9 cellular contexts compared by ENCODE assay signal in genomic region chr5:176810687-176811501, GRCh38. TPM values are rescaled to one million over a fixed set of nuclear protein-coding genes. Genes with fewer than 3 reads are reported as not detected.
DNase-seq lines count a peak whose midpoint lies in the region; ATAC-seq, FAIRE-seq and TF ChIP-seq lines count a peak whose summit lies in the region.
"Had no signal": no experiment of that assay in that cellular context is flagged by ENCODE, and none has a peak within 500 bp of the region (broad histone marks: within the 10 kb centered on the region; RNA-seq: fewer than 3 reads in every experiment).

No MANE protein-coding gene starts in this region.

- H4K20me1 ChIP-seq in H9 (ENCODE audit: control insufficient read depth, insufficient read depth, insufficient read length) (no peaks in the 10 kb centered on the region), astrocyte (ENCODE audit: insufficient read depth, low read length) (peaks cover 9% of the 10 kb centered on the region)

- H3K4ac ChIP-seq in H9 (ENCODE audit: low read depth, low read length) (no peak overlapping the region), mesendoderm (ENCODE audit: low read depth, low read length) (no peak overlapping the region)

- TF ChIP-seq CTCF in H9 (conservative IDR thresholded peaks at IDR 0.05) = no peak
- TF ChIP-seq CTCF in astrocyte (IDR thresholded peaks at IDR 0.05; ENCODE audit: insufficient read depth, low read depth, low read length) = no peak
- TF ChIP-seq CTCF in esophagus squamous epithelium (IDR thresholded peaks at IDR 0.05) = no peak

- H3K36me3 Mint-ChIP-seq in H9 (ENCODE audit: insufficient read depth in 1 of 3, low read depth in 3 of 3) = no peaks in the 10 kb centered on the region; a peak in 2 of 7 replicates
- H3K36me3 Mint-ChIP-seq in astrocyte (ENCODE audit: low read depth, unreplicated experiment) = no peaks in the 10 kb centered on the region

- H3T11ph ChIP-seq in H9 (ENCODE audit: low read length) = no peak overlapping the region

- H3K9ac ChIP-seq in H9 (ENCODE audit: extremely low read depth, insufficient read length, low read length) (no peak overlapping the region), astrocyte (ENCODE audit: low read length) (no peak overlapping the region), mesendoderm (ENCODE audit: low read length) (peak overlapping the region; percentile 27)

- H3K27ac ChIP-seq in H9 (ENCODE audit: insufficient read length, low read depth, low read length) (no peak overlapping the region), astrocyte (ENCODE audit: low read depth, low read length) (no peak overlapping the region), mesendoderm (ENCODE audit: low read depth, low read length) (no peak overlapping the region), esophagus squamous epithelium (no peak overlapping the region)

- no CpG with 5 or more reads among the region's 68 CpGs for WGBS in H9 (ENCODE audit: extremely low coverage, insufficient read length, low lambda C conversion rate)
- WGBS in mesendoderm (ENCODE audit: extremely low coverage, insufficient coverage, low lambda C conversion rate) = no CpG with 5 or more reads among the region's 68 CpGs
- WGBS in esophagus squamous epithelium, 2 donors = 9 to 17% methylated on average over 13 to 14 of the region's 68 CpGs

- no peak for ATAC-seq in GM19395 (IDR thresholded peaks at IDR 0.05; ENCODE audit: unreplicated experiment)
- no peak for ATAC-seq in sciatic nerve

- H3K27me3 ChIP-seq in H9 (ENCODE audit: insufficient read depth, low read length) (peaks cover 16% of the 10 kb centered on the region; the same call in 1 of the 2 replicates), astrocyte (ENCODE audit: insufficient read depth, low read length) (peaks cover 52% of the 10 kb centered on the region), mesendoderm (ENCODE audit: insufficient read depth, low read length, poor library complexity) (peaks cover 30% of the 10 kb centered on the region), esophagus squamous epithelium (peaks cover 7 to 100% (median 18%) of the 10 kb centered on the region in 4 donors)

- H3K4me1 ChIP-seq in H9 (ENCODE audit: insufficient read depth, low read length) (no peaks in the 10 kb centered on the region; the same call in 1 of the 2 replicates), astrocyte (ENCODE audit: insufficient read depth, low read length) (peaks cover 12% of the 10 kb centered on the region), mesendoderm (ENCODE audit: control insufficient read depth, low read depth, low read length) (peaks cover 2% of the 10 kb centered on the region), esophagus squamous epithelium (peaks cover 4 to 23% (median 14%) of the 10 kb centered on the region in 3 donors)

- H2AK5ac ChIP-seq in H9 (ENCODE audit: insufficient read length, low read length) (no peak overlapping the region), mesendoderm (ENCODE audit: low read length) (no peak overlapping the region)

- intact Hi-C loops in esophagus squamous epithelium (cut with DNase I) (no loop called here), sciatic nerve (cut with DNase I) (no loop called here)

- no peak overlapping the region for H4K91ac ChIP-seq in H9 (ENCODE audit: insufficient read length, low read depth, low read length)

- no peaks in the 10 kb centered on the region for H3K9me3 ChIP-seq in H9 (ENCODE audit: control insufficient read depth, low read depth, low read length)
- H3K9me3 ChIP-seq in astrocyte (ENCODE audit: insufficient read depth, low read depth, low read length) = no peaks in the 10 kb centered on the region
- no peaks in the 10 kb centered on the region for H3K9me3 ChIP-seq in esophagus squamous epithelium

- H4K8ac ChIP-seq in H9 (replicated peaks; ENCODE audit: insufficient read length, low read depth, low read length) (no peak overlapping the region), mesendoderm (ENCODE audit: low read depth, low read length) (no peak overlapping the region)

- no peak overlapping the region for H3K14ac ChIP-seq in H9 (ENCODE audit: insufficient read depth, low read length)

- peak; percentile 30 for DNase-seq in AG08395 (ENCODE audit: low spot score)
- no peak for DNase-seq in H9
- DNase-seq in astrocyte (ENCODE audit: low read depth) = peak; percentile 10
- DNase-seq in mesendoderm = no peak
- DNase-seq in NCI-H2196 treated with DMSO at 0.1 percent for 48 hours (lab: John Stamatoyannopoulos, UW; ENCODE audit: unreplicated experiment) = no peak
- no peak for DNase-seq in esophagus squamous epithelium (lab: John Stamatoyannopoulos, UW)
- no peak for DNase-seq in sciatic nerve (ENCODE audit: low spot score)

- no peaks in the 10 kb centered on the region for H3K36me3 ChIP-seq in astrocyte (ENCODE audit: insufficient read depth, low read length)
- no peaks in the 10 kb centered on the region for H3K36me3 ChIP-seq in mesendoderm (ENCODE audit: control insufficient read depth, insufficient read depth, low read length)
- no peaks in the 10 kb centered on the region for H3K36me3 ChIP-seq in esophagus squamous epithelium

- H2AFZ ChIP-seq in H9 (ENCODE audit: low read length) = no peak overlapping the region
- no peak overlapping the region for H2AFZ ChIP-seq in astrocyte (ENCODE audit: low read depth, low read length)

- H3K79me1 ChIP-seq in H9 (ENCODE audit: insufficient read depth, low read depth, low read length, poor library complexity, severe bottlenecking) (no peaks in the 10 kb centered on the region), mesendoderm (ENCODE audit: low read length) (no peaks in the 10 kb centered on the region)

- H2BK15ac ChIP-seq in H9 (ENCODE audit: low read depth, low read length) (no peak overlapping the region), mesendoderm (replicated peaks; ENCODE audit: low read depth) (no peak overlapping the region)

- H3K27ac Mint-ChIP-seq in H9 = no peak overlapping the region
- H3K27ac Mint-ChIP-seq in astrocyte (ENCODE audit: unreplicated experiment) = no peak overlapping the region

- H4K5ac ChIP-seq in H9 (ENCODE audit: insufficient read length, low read depth, low read length) (no peak overlapping the region), mesendoderm (ENCODE audit: low read length) (no peak overlapping the region)

- H3K18ac ChIP-seq in H9 (ENCODE audit: insufficient read length, low read depth, low read length) (no peak overlapping the region), mesendoderm (ENCODE audit: low read length) (no peak overlapping the region)

- TF ChIP-seq POLR2A in esophagus squamous epithelium (IDR thresholded peaks at IDR 0.05) = no peak

- H2BK120ac ChIP-seq in H9 (ENCODE audit: low read depth, low read length, poor library complexity, severe bottlenecking) (no peak overlapping the region), mesendoderm (ENCODE audit: low read depth, low read length) (no peak overlapping the region)

- FAIRE-seq in astrocyte (lab: Jason Lieb, UNC) = no peak
- FAIRE-seq: endometrium had no signal

- peaks cover 79% of the 10 kb centered on the region for H3K27me3 Mint-ChIP-seq in H9 (ENCODE audit: low read depth)
- H3K27me3 Mint-ChIP-seq in astrocyte (ENCODE audit: low read depth, unreplicated experiment) = peaks cover 78% of the 10 kb centered on the region

- H3K23ac ChIP-seq in H9 (ENCODE audit: insufficient read length, low read depth, low read length) = no peak overlapping the region
- no peak overlapping the region for H3K23ac ChIP-seq in mesendoderm (ENCODE audit: low read length)

- H3K9me3 Mint-ChIP-seq in H9 = no peaks in the 10 kb centered on the region; a peak in 1 of 5 replicates
- H3K9me3 Mint-ChIP-seq in astrocyte (ENCODE audit: unreplicated experiment) = peaks cover 3% of the 10 kb centered on the region

- peak overlapping the region; percentile 69 to 88 for H3K4me3 Mint-ChIP-seq in H9
- H3K4me3 Mint-ChIP-seq in astrocyte (ENCODE audit: unreplicated experiment) = peak overlapping the region; percentile 80

- H3K56ac ChIP-seq in H9 (ENCODE audit: insufficient read length, low read depth, low read length) (no peak overlapping the region), mesendoderm (ENCODE audit: low read length) (peak overlapping the region; percentile 42)

- H2BK12ac ChIP-seq in H9 (ENCODE audit: insufficient read length, low read depth, low read length) = no peak overlapping the region

- peaks cover 33 to 54% of the 10 kb centered on the region in 2 experiments for H3K4me1 Mint-ChIP-seq in H9
- H3K4me1 Mint-ChIP-seq in astrocyte (ENCODE audit: low read depth, unreplicated experiment) = peaks cover 5% of the 10 kb centered on the region

- H2BK20ac ChIP-seq in H9 (ENCODE audit: low read depth, low read length, poor library complexity, severe bottlenecking) = no peak overlapping the region

- H3K4me2 ChIP-seq in H9 (ENCODE audit: insufficient read depth, insufficient read length, low read length) (peak overlapping the region; percentile 65), astrocyte (ENCODE audit: low read length) (peak overlapping the region; percentile 75), mesendoderm (ENCODE audit: low read length) (peak overlapping the region; percentile 46)

- H3K79me2 ChIP-seq in H9 (ENCODE audit: insufficient read depth, low read length) (no peaks in the 10 kb centered on the region), astrocyte (ENCODE audit: insufficient read depth, low read length) (no peaks in the 10 kb centered on the region), mesendoderm (ENCODE audit: control insufficient read depth, insufficient read depth, low read length) (no peaks in the 10 kb centered on the region)

- H2BK5ac ChIP-seq in H9 (ENCODE audit: insufficient read length, low read length) = no peak overlapping the region
- H2BK5ac ChIP-seq in mesendoderm (ENCODE audit: low read length) = no peak overlapping the region

- H3K4me3 ChIP-seq in astrocyte (ENCODE audit: insufficient read depth, low read depth, low read length) = peak overlapping the region; percentile 28
- H3K4me3 ChIP-seq in mesendoderm (ENCODE audit: low read length) = no peak overlapping the region
- H3K4me3 ChIP-seq in esophagus squamous epithelium = peak overlapping the region in 2 of 4 donors; percentile 37 to 59

- H3K23me2 ChIP-seq in H9 (ENCODE audit: insufficient read length, low read depth, low read length, poor library complexity, severe bottlenecking) = peaks cover 15% of the 10 kb centered on the region

RNA-seq across cellular contexts. Expression of gene UNC5A, which starts 0.5 kb away (rescaled TPM):
- 4.4 and 5.3 TPM in 2 replicates for total RNA-seq in H9 (2021)
- 0.67 and 0.70 TPM in 2 replicates for total RNA-seq in astrocyte
- polyA plus RNA-seq in mesendoderm (2013, experiment 1 of 2) = 0.21 TPM
- polyA plus RNA-seq in mesendoderm (2013, experiment 2 of 2) = 0.17 TPM
- total RNA-seq in esophagus squamous epithelium = under 1 TPM in 1 of 4 donors, not detected in 3; 0.19 TPM
- total RNA-seq in sciatic nerve = not detected

Comparison
In these comparisons a context has a peak if more than half of its experiments do, and no peak if none do; other contexts are left out.
1. DNase-seq: peak in AG08395 (single experiment) and astrocyte (single experiment); none in H9 (single experiment), mesendoderm (single experiment), NCI-H2196 treated with DMSO at 0.1 percent for 48 hours (single experiment), esophagus squamous epithelium (single experiment) and sciatic nerve (single experiment).
2. Peak in every context shown above with its lines, with median percentiles within 50 percentile points of each other: H3K4me2 ChIP-seq.